11 cellular contexts compared by ENCODE assay signal in the genomic region with DNA sequence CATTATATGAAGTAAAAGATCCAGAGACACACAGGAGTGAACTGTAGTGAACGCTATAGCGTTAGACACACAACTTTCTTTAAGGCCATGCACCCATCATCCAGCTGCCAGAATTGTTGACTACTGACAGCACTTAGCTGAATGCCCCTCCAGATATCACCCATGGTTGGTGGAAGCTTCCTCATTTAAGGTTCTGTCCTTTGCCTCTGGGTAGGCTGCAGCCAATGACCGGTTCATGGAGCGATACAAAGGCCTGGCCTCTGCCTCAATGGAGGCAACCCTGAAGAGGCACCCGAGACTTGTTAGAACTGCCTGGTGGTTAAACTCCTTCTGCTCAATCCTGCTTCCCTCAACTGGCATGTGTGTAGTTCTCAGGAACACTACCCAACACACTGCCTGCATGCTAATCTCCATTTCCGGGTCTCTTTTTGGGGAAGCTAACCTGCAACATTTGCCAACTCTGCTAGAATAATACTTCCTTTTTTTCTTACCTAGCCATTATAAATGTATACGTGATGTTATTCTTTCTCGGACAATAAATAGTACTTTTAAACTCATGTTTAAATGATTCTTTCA. TPM values are rescaled to one million over a fixed set of nuclear protein-coding genes. Genes with fewer than 3 reads are reported as not detected.
A peak's percentile ranks its signal among the peaks of the same experiment; 100 is the strongest.
DNase-seq lines count a peak whose midpoint lies in the region; ATAC-seq lines count a peak whose summit lies in the region.
"Had no signal": no experiment of that assay in that cellular context is flagged by ENCODE, and none has a peak within 500 bp of the region (broad histone marks: within the 10 kb centered on the region; RNA-seq: fewer than 3 reads in every experiment).

No MANE protein-coding gene starts in this region.

- peak; percentile 23 for ATAC-seq in HG02798 (IDR thresholded peaks at IDR 0.05; ENCODE audit: poor library complexity, unreplicated experiment)
- peak; percentile 33 to 38 for ATAC-seq in naive thymus-derived CD8-positive, alpha-beta T cell

- POLR2A ChIA-PET in naive thymus-derived CD8-positive, alpha-beta T cell (lab: Charles Lee): interaction anchor here (0.8 to 10.0 kb wide), 8 partner anchors 12 to 50 kb away, joined by 3 to 102 read pairs (median 4); partner anchors contain the start of gene THEMIS

- peaks cover 20% of the 10 kb centered on the region for H3K36me3 Mint-ChIP-seq in activated CD4-positive, alpha-beta T cell treated with anti-CD3 and anti-CD28 coated beads, Interleukin-2, amount 10 ng/mL, durations not matched to agents 24 days and 14 days (ENCODE audit: low read depth)
- H3K36me3 Mint-ChIP-seq in naive thymus-derived CD8-positive, alpha-beta T cell: peaks cover 0 to 14% (median 7%) of the 10 kb centered on the region in 3 donors

- intact Hi-C loops in activated CD4-positive, alpha-beta T cell treated with anti-CD3 and anti-CD28 coated beads, Interleukin-2, amount 10 ng/mL, durations not matched to agents 24 days and 14 days (cut with micrococcal nuclease): loop anchor here (1.0 to 2.0 kb wide), 4 partner anchors 9 to 42 kb away; no protein-coding TSS in a partner anchor
- intact Hi-C loops in posterior cingulate gyrus (cut with DNase I): no loop called here

- peak overlapping the region; percentile 67 for H3K4me3 Mint-ChIP-seq in activated CD4-positive, alpha-beta T cell treated with anti-CD3 and anti-CD28 coated beads, Interleukin-2, amount 10 ng/mL, durations not matched to agents 24 days and 14 days
- peak overlapping the region; percentile 63 to 86 (median 79) for H3K4me3 Mint-ChIP-seq in naive thymus-derived CD8-positive, alpha-beta T cell

- peaks cover 31% of the 10 kb centered on the region for H3K9me3 Mint-ChIP-seq in activated CD4-positive, alpha-beta T cell treated with anti-CD3 and anti-CD28 coated beads, Interleukin-2, amount 10 ng/mL, durations not matched to agents 24 days and 14 days
- peaks cover 0 to 11% (median 7%) of the 10 kb centered on the region in 9 donors for H3K9me3 Mint-ChIP-seq in naive thymus-derived CD8-positive, alpha-beta T cell

- no peaks in the 10 kb centered on the region for H3K27me3 Mint-ChIP-seq in activated CD4-positive, alpha-beta T cell treated with anti-CD3 and anti-CD28 coated beads, Interleukin-2, amount 10 ng/mL, durations not matched to agents 24 days and 14 days
- no peaks in the 10 kb centered on the region for H3K27me3 Mint-ChIP-seq in naive thymus-derived CD8-positive, alpha-beta T cell

- H3K4me1 Mint-ChIP-seq in activated CD4-positive, alpha-beta T cell treated with anti-CD3 and anti-CD28 coated beads, Interleukin-2, amount 10 ng/mL, durations not matched to agents 24 days and 14 days: peaks cover 60% of the 10 kb centered on the region
- H3K4me1 Mint-ChIP-seq in naive thymus-derived CD8-positive, alpha-beta T cell: peaks cover 29 to 89% (median 69%) of the 10 kb centered on the region in 4 donors

- peak overlapping the region; percentile 95 for H3K27ac Mint-ChIP-seq in activated CD4-positive, alpha-beta T cell treated with anti-CD3 and anti-CD28 coated beads, Interleukin-2, amount 10 ng/mL, durations not matched to agents 24 days and 14 days
- H3K27ac Mint-ChIP-seq in naive thymus-derived CD8-positive, alpha-beta T cell: peak overlapping the region; percentile 87 to 98 (median 92)

- peak; percentile 67 for DNase-seq in activated CD4-positive, alpha-beta T cell treated with anti-CD3 and anti-CD28 coated beads, Interleukin-2, amount 10 ng/mL, durations not matched to agents 24 days and 14 days
- no peak for DNase-seq in activated CD4-positive, alpha-beta T cell treated with anti-CD3 and anti-CD28 coated beads, Interleukin-2, amount 50 U/mL, for 4 hours
- DNase-seq in MV-4-11 (lab: John Stamatoyannopoulos, UW) (peak; percentile 27), posterior cingulate gyrus (no peak), OCI-M2 (lab: John Stamatoyannopoulos, UW; ENCODE audit: unreplicated experiment) (no peak), mesenteric fat pad (ENCODE audit: low spot score) (no peak)
- no peak for DNase-seq in naive thymus-derived CD8-positive, alpha-beta T cell
- DNase-seq: activated CD4-positive, alpha-beta T cell treated with anti-CD3 and anti-CD28 coated beads, Interleukin-2, amount 50 U/mL, for 1 hour; cortex of kidney; occipital lobe had no signal

RNA-seq across cellular contexts. Expression of gene THEMIS, which starts 49.8 kb away (rescaled TPM):
- total RNA-seq in activated CD4-positive, alpha-beta T cell treated with anti-CD3 and anti-CD28 coated beads, Interleukin-2, amount 10 ng/mL, durations not matched to agents 24 days and 14 days: 14.3 and 15.3 TPM in 2 replicates
- total RNA-seq in naive thymus-derived CD8-positive, alpha-beta T cell: 100 to 1,000 TPM; 128 TPM
- 100 to 1,000 TPM; 168 to 212 (median 183) TPM for polyA plus RNA-seq in naive thymus-derived CD8-positive, alpha-beta T cell
- total RNA-seq in mesenteric fat pad: 0.45 TPM

Comparison
In these comparisons a context has a peak if more than half of its experiments do, and no peak if none do; other contexts are left out.
1. DNase-seq: peak in activated CD4-positive, alpha-beta T cell treated with anti-CD3 and anti-CD28 coated beads, Interleukin-2, amount 10 ng/mL, durations not matched to agents 24 days and 14 days (single experiment) and MV-4-11 (single experiment); none in activated CD4-positive, alpha-beta T cell treated with anti-CD3 and anti-CD28 coated beads, Interleukin-2, amount 50 U/mL, for 4 hours (0 of 2), naive thymus-derived CD8-positive, alpha-beta T cell (0 of 10), posterior cingulate gyrus (0 of 10), OCI-M2 (single experiment) and mesenteric fat pad (single experiment).
2. RNA of gene THEMIS, which starts 49.8 kb away (total RNA-seq): 128 TPM in naive thymus-derived CD8-positive, alpha-beta T cell and 14.3 to 15.3 TPM in activated CD4-positive, alpha-beta T cell treated with anti-CD3 and anti-CD28 coated beads, Interleukin-2, amount 10 ng/mL, durations not matched to agents 24 days and 14 days; 0.45 TPM in mesenteric fat pad (single experiment); every median in the first group is over 10 times any median in the second.